Comparison of ENCODE assay signal across 8 cellular contexts in genomic region chr9:94167055-94167346, GRCh38.
DNase-seq lines count a peak whose midpoint lies in the region; ATAC-seq and TF ChIP-seq lines count a peak whose summit lies in the region.

No MANE protein-coding gene starts in this region.

- peaks cover 49% of the 10 kb centered on the region for H3K36me3 ChIP-seq in RWPE2 (ENCODE audit: low read depth)
- peaks cover 0 to 7% (median 0%) of the 10 kb centered on the region in 3 donors for H3K36me3 ChIP-seq in esophagus squamous epithelium
- H3K36me3 ChIP-seq in rectal smooth muscle tissue (ENCODE audit: control insufficient read depth, insufficient read depth, low read length), result no peaks in the 10 kb centered on the region

- H3K9ac ChIP-seq in rectal smooth muscle tissue (ENCODE audit: low read length), result peak overlapping the region; percentile 86

- TF ChIP-seq CTCF in RWPE2 (IDR thresholded peaks at IDR 0.05; ENCODE audit: poor library complexity, severe bottlenecking) (no peak), esophagus squamous epithelium (IDR thresholded peaks at IDR 0.05) (no peak)

- intact Hi-C loops in esophagus squamous epithelium (cut with DNase I), result no loop called here

- H3K27me3 ChIP-seq in RWPE2 (ENCODE audit: insufficient read depth, poor library complexity, severe bottlenecking) (no peaks in the 10 kb centered on the region), esophagus squamous epithelium (no peaks in the 10 kb centered on the region), rectal smooth muscle tissue (ENCODE audit: control insufficient read depth, insufficient read depth, low read length) (no peaks in the 10 kb centered on the region)

- H3K27ac ChIP-seq in RWPE2 (ENCODE audit: poor library complexity, severe bottlenecking) (peak overlapping the region; percentile 87), esophagus squamous epithelium (peak overlapping the region; percentile 97 to 100 (median 98)), rectal smooth muscle tissue (ENCODE audit: low read depth, low read length) (peak overlapping the region; percentile 99)

- H3K9me3 ChIP-seq in RWPE2 (ENCODE audit: severe bottlenecking) (no peaks in the 10 kb centered on the region), esophagus squamous epithelium (no peaks in the 10 kb centered on the region)

- 0% methylated on average over 6 to 7 of the region's 19 CpGs for WGBS in esophagus squamous epithelium, 2 donors

- H3K4me3 ChIP-seq in RWPE2 (ENCODE audit: severe bottlenecking), result peak overlapping the region; percentile 58
- H3K4me3 ChIP-seq in esophagus squamous epithelium, result peak overlapping the region; percentile 75 to 100 (median 95)
- peak overlapping the region; percentile 93 for H3K4me3 ChIP-seq in rectal smooth muscle tissue (ENCODE audit: low read length)

- peak; percentile 28 for ATAC-seq in RWPE2 (ENCODE audit: low read depth)

- peak in 2 of 4 donors; percentile 16 to 48 for TF ChIP-seq POLR2A in esophagus squamous epithelium (IDR thresholded peaks at IDR 0.05)

- H3K4me1 ChIP-seq in RWPE2 (ENCODE audit: insufficient read depth, poor library complexity, severe bottlenecking), result peaks cover 26% of the 10 kb centered on the region
- peaks cover 25 to 59% (median 37%) of the 10 kb centered on the region in 3 donors for H3K4me1 ChIP-seq in esophagus squamous epithelium
- H3K4me1 ChIP-seq in rectal smooth muscle tissue (ENCODE audit: control insufficient read depth, insufficient read depth, low read length), result peaks cover 35% of the 10 kb centered on the region

- DNase-seq in NCI-H2227 treated with DMSO at 0.1 percent for 48 hours (lab: John Stamatoyannopoulos, UW), result peak; percentile 76
- DNase-seq in NCI-H2227 (lab: John Stamatoyannopoulos, UW; ENCODE audit: unreplicated experiment), result no peak
- no peak for DNase-seq in RWPE2 (ENCODE audit: low spot score)
- peak; percentile 67 for DNase-seq in esophagus squamous epithelium (lab: John Stamatoyannopoulos, UW)
- DNase-seq in activated gamma-delta T cell treated with Interleukin-2 at 50 U/mL for 16 hours, result no peak
- DNase-seq in hepatic stellate cell (ENCODE audit: low spot score), result no peak
- no peak for DNase-seq in 8988T

Comparison
In these comparisons a context has a peak if more than half of its experiments do, and no peak if none do; other contexts are left out.
1. DNase-seq: peak in NCI-H2227 treated with DMSO at 0.1 percent for 48 hours (single experiment) and esophagus squamous epithelium (single experiment); none in NCI-H2227 (single experiment), RWPE2 (single experiment), activated gamma-delta T cell treated with Interleukin-2 at 50 U/mL for 16 hours (single experiment), hepatic stellate cell (single experiment) and 8988T (single experiment).
2. Peak in every context shown above with its lines, with median percentiles within 50 percentile points of each other: H3K27ac ChIP-seq and H3K4me3 ChIP-seq.